ENCODE assay signal across 11 cellular contexts in genomic region chr12:48934312-48934706, GRCh38. TPM values are rescaled to one million over a fixed set of nuclear protein-coding genes. Genes with fewer than 3 reads are reported as not detected.
DNase-seq lines count a peak whose midpoint lies in the region; ATAC-seq and TF ChIP-seq lines count a peak whose summit lies in the region.
"Had no signal": no experiment of that assay in that cellular context is flagged by ENCODE, and none has a peak within 500 bp of the region (broad histone marks: within the 10 kb centered on the region; RNA-seq: fewer than 3 reads in every experiment).

No MANE protein-coding gene starts in this region.

- H3K36me3 Mint-ChIP-seq in activated CD8-positive, alpha-beta memory T cell treated with anti-CD3 and anti-CD28 coated beads, Interleukin-2, amount 10 ng/mL, durations not matched to agents 7 days and 5 days = peaks cover 29% of the 10 kb centered on the region

- no peak overlapping the region for H3K4me3 Mint-ChIP-seq in activated CD8-positive, alpha-beta memory T cell treated with anti-CD3 and anti-CD28 coated beads, Interleukin-2, amount 10 ng/mL, durations not matched to agents 7 days and 5 days
- H3K4me3 Mint-ChIP-seq: memory B cell had no signal

- peaks cover 12% of the 10 kb centered on the region for H3K36me3 ChIP-seq in effector memory CD4-positive, alpha-beta T cell (ENCODE audit: control insufficient read depth, insufficient read depth, low read length)

- ATAC-seq in activated CD8-positive, alpha-beta memory T cell treated with anti-CD3 and anti-CD28 coated beads, Interleukin-2, amount 10 ng/mL, durations not matched to agents 7 days and 5 days = peak; percentile 22
- no peak for ATAC-seq in GM18858 (IDR thresholded peaks at IDR 0.05; ENCODE audit: unreplicated experiment)

- no peaks in the 10 kb centered on the region for H3K9me3 Mint-ChIP-seq in activated CD8-positive, alpha-beta memory T cell treated with anti-CD3 and anti-CD28 coated beads, Interleukin-2, amount 10 ng/mL, durations not matched to agents 7 days and 5 days (ENCODE audit: low read depth)
- H3K9me3 Mint-ChIP-seq: memory B cell had no signal

- DNase-seq in activated CD8-positive, alpha-beta memory T cell treated with anti-CD3 and anti-CD28 coated beads, Interleukin-2, amount 10 ng/mL, durations not matched to agents 7 days and 5 days = no peak
- DNase-seq in activated CD8-positive, alpha-beta memory T cell treated with anti-CD3 and anti-CD28 coated beads for 24 hours = no peak
- no peak for DNase-seq in LNCaP clone FGC (ENCODE audit: low read depth)
- no peak for DNase-seq in effector memory CD4-positive, alpha-beta T cell
- no peak for DNase-seq in retinal pigment epithelial cell (ENCODE audit: low read depth)
- DNase-seq in NCI-H1105 treated with DMSO at 0.1 percent for 48 hours (lab: John Stamatoyannopoulos, UW) = no peak
- no peak for DNase-seq in COR-L47 (lab: John Stamatoyannopoulos, UW)
- DNase-seq: NCI-H1048 had no signal

- H3K27me3 Mint-ChIP-seq in activated CD8-positive, alpha-beta memory T cell treated with anti-CD3 and anti-CD28 coated beads, Interleukin-2, amount 10 ng/mL, durations not matched to agents 7 days and 5 days = no peaks in the 10 kb centered on the region
- H3K27me3 Mint-ChIP-seq: memory B cell had no signal

- no peaks in the 10 kb centered on the region for H3K27me3 ChIP-seq in effector memory CD4-positive, alpha-beta T cell (replicated peaks; ENCODE audit: control insufficient read depth, insufficient read depth, low read length, poor library complexity, severe bottlenecking)

- H3K4me3 ChIP-seq in LNCaP clone FGC (ENCODE audit: low read depth, low read length) (no peak overlapping the region), retinal pigment epithelial cell (ENCODE audit: low read length) (no peak overlapping the region)
- H3K4me3 ChIP-seq in effector memory CD4-positive, alpha-beta T cell (ENCODE audit: insufficient read depth, low read depth, low read length, poor library complexity, severe bottlenecking) = no peak overlapping the region
- H3K4me3 ChIP-seq: coronary artery had no signal

- peaks cover 28% of the 10 kb centered on the region for H3K4me1 ChIP-seq in effector memory CD4-positive, alpha-beta T cell (ENCODE audit: control insufficient read depth, insufficient read depth, low read length, poor library complexity, severe bottlenecking)

- peak; percentile 40 for TF ChIP-seq CTCF in LNCaP clone FGC (IDR thresholded peaks at IDR 0.05; ENCODE audit: control insufficient read depth, extremely low read depth, insufficient read depth)
- TF ChIP-seq CTCF in retinal pigment epithelial cell (conservative IDR thresholded peaks at IDR 0.05; ENCODE audit: low read depth, low read length) = peak; percentile 43

- H3K27ac Mint-ChIP-seq in activated CD8-positive, alpha-beta memory T cell treated with anti-CD3 and anti-CD28 coated beads, Interleukin-2, amount 10 ng/mL, durations not matched to agents 7 days and 5 days = peak overlapping the region; percentile 90
- H3K27ac Mint-ChIP-seq: memory B cell had no signal

- peaks cover 29% of the 10 kb centered on the region for H3K4me1 Mint-ChIP-seq in activated CD8-positive, alpha-beta memory T cell treated with anti-CD3 and anti-CD28 coated beads, Interleukin-2, amount 10 ng/mL, durations not matched to agents 7 days and 5 days

- CTCF ChIA-PET in activated CD8-positive, alpha-beta memory T cell treated with anti-CD3 and anti-CD28 coated beads, Interleukin-2, amount 10 ng/mL, durations not matched to agents 7 days and 5 days (lab: Charles Lee) = interaction anchor here (0.6 to 10.3 kb wide), 21 partner anchors 10 to 1317 kb away, joined by 3 to 157 read pairs (median 5); partner anchors contain the start of genes ARF3, DDX23, FKBP11 and PRKAG1

- no peaks in the 10 kb centered on the region for H3K9me3 ChIP-seq in effector memory CD4-positive, alpha-beta T cell (ENCODE audit: control insufficient read depth, low read length)

- H3K27ac ChIP-seq in effector memory CD4-positive, alpha-beta T cell (ENCODE audit: insufficient read depth, low read length, poor library complexity, severe bottlenecking) = peak overlapping the region; percentile 81

RNA-seq across cellular contexts. Expression of gene FKBP11, which starts 9.0 kb away (rescaled TPM):
- total RNA-seq in activated CD8-positive, alpha-beta memory T cell treated with anti-CD3 and anti-CD28 coated beads, Interleukin-2, amount 10 ng/mL, durations not matched to agents 7 days and 5 days = 10 to 100 TPM; 78.5 to 88.8 TPM

RNA-seq across cellular contexts. Expression of gene ARF3, which starts 23.0 kb away (rescaled TPM):
- 100 to 1,000 TPM in 1 of 2 experiments, 10 to 100 TPM in 1; 89.4 to 118 TPM for total RNA-seq in activated CD8-positive, alpha-beta memory T cell treated with anti-CD3 and anti-CD28 coated beads, Interleukin-2, amount 10 ng/mL, durations not matched to agents 7 days and 5 days

RNA-seq across cellular contexts. Expression of gene WNT10B, which starts 37.2 kb away (rescaled TPM):
- total RNA-seq in activated CD8-positive, alpha-beta memory T cell treated with anti-CD3 and anti-CD28 coated beads, Interleukin-2, amount 10 ng/mL, durations not matched to agents 7 days and 5 days = 1 to 10 TPM; 2.0 to 4.4 TPM

RNA-seq across cellular contexts. Expression of gene WNT1, which starts 43.8 kb away (rescaled TPM):
- 1 to 10 TPM in 1 of 2 experiments, under 1 TPM in 1; 0.87 to 1.2 TPM for total RNA-seq in activated CD8-positive, alpha-beta memory T cell treated with anti-CD3 and anti-CD28 coated beads, Interleukin-2, amount 10 ng/mL, durations not matched to agents 7 days and 5 days
